ENCODE assay signal across 17 cellular contexts in genomic region chr6:167049275-167049674, GRCh38. TPM values are rescaled to one million over a fixed set of nuclear protein-coding genes. Genes with fewer than 3 reads are reported as not detected.
DNase-seq lines count a peak whose midpoint lies in the region; ATAC-seq and TF ChIP-seq lines count a peak whose summit lies in the region.
"Had no signal": no experiment of that assay in that cellular context is flagged by ENCODE, and none has a peak within 500 bp of the region (broad histone marks: within the 10 kb centered on the region; RNA-seq: fewer than 3 reads in every experiment).

No MANE protein-coding gene starts in this region.

- no peaks in the 10 kb centered on the region for H3K9me3 Mint-ChIP-seq in activated T-cell treated with anti-CD3 and anti-CD28 coated beads, Interleukin-2, amount 50 U/mL, for 72 hours
- no peaks in the 10 kb centered on the region for H3K9me3 Mint-ChIP-seq in stimulated activated effector memory CD8-positive, alpha-beta T cell treated with anti-CD3 and anti-CD28 coated beads, Interleukin-12 subunit alpha, Interleukin-12 subunit beta, amount 100 ng/mL, for 72 hours
- H3K9me3 Mint-ChIP-seq: HFFc6 had no signal

- H3K4me3 Mint-ChIP-seq in activated T-cell treated with anti-CD3 and anti-CD28 coated beads, Interleukin-2, amount 50 U/mL, for 72 hours: peak overlapping the region in 1 of 2 donors; percentile 84
- peak overlapping the region; percentile 60 for H3K4me3 Mint-ChIP-seq in stimulated activated effector memory CD8-positive, alpha-beta T cell treated with anti-CD3 and anti-CD28 coated beads, Interleukin-12 subunit alpha, Interleukin-12 subunit beta, amount 100 ng/mL, for 72 hours
- H3K4me3 Mint-ChIP-seq: HFFc6 had no signal

- H3K4me1 Mint-ChIP-seq in activated T-cell treated with anti-CD3 and anti-CD28 coated beads, Interleukin-2, amount 50 U/mL, for 72 hours (ENCODE audit: low read depth): peaks cover 40% of the 10 kb centered on the region
- H3K4me1 Mint-ChIP-seq in stimulated activated effector memory CD8-positive, alpha-beta T cell treated with anti-CD3 and anti-CD28 coated beads, Interleukin-12 subunit alpha, Interleukin-12 subunit beta, amount 100 ng/mL, for 72 hours: peaks cover 46% of the 10 kb centered on the region

- TF ChIP-seq POLR2A in stomach (IDR thresholded peaks at IDR 0.05): no peak

- no peaks in the 10 kb centered on the region for H3K27me3 Mint-ChIP-seq in activated T-cell treated with anti-CD3 and anti-CD28 coated beads, Interleukin-2, amount 50 U/mL, for 72 hours (ENCODE audit: low read depth)

- TF ChIP-seq EP300 in stomach (IDR thresholded peaks at IDR 0.05): no peak

- H3K9me3 ChIP-seq in stomach: no peaks in the 10 kb centered on the region
- H3K9me3 ChIP-seq: SJSA1 had no signal

- peak in 1 of 2 donors; percentile 27 for ATAC-seq in activated T-cell treated with anti-CD3 and anti-CD28 coated beads, Interleukin-2, amount 50 U/mL, for 72 hours (replicated peaks in 1 of 2)
- no peak for ATAC-seq in stimulated activated effector memory CD8-positive, alpha-beta T cell treated with anti-CD3 and anti-CD28 coated beads, Interleukin-12 subunit alpha, Interleukin-12 subunit beta, amount 100 ng/mL, for 72 hours
- no peak for ATAC-seq in HG03571 (IDR thresholded peaks at IDR 0.05; ENCODE audit: unreplicated experiment)

- TF ChIP-seq CTCF in stomach (IDR thresholded peaks at IDR 0.05): no peak

- WGBS in stomach, 5 donors: 76 to 92% (median 87%) methylated on average over 2 of the region's 2 CpGs

- H3K27me3 ChIP-seq in stomach: no peaks in the 10 kb centered on the region
- H3K27me3 ChIP-seq: SJSA1 had no signal

- no peak for DNase-seq in activated T-cell treated with anti-CD3 and anti-CD28 coated beads, Interleukin-2, amount 50 U/mL, for 72 hours
- DNase-seq in activated T-cell treated with anti-CD3 and anti-CD28 coated beads, Interleukin-2, amount 50 U/mL, for 48 hours: no peak
- DNase-seq in HT1080 (ENCODE audit: low read depth): peak; percentile 12
- DNase-seq in epidermal melanocyte (ENCODE audit: insufficient read length, low spot score): peak; percentile 25
- DNase-seq in stimulated activated effector memory CD8-positive, alpha-beta T cell treated with anti-CD3 and anti-CD28 coated beads, Interleukin-12 subunit alpha, Interleukin-12 subunit beta, amount 100 ng/mL, for 72 hours (ENCODE audit: low spot score in 2 of 2): no peak
- DNase-seq in stomach: no peak
- DNase-seq in HuH-7 (ENCODE audit: low spot score): no peak
- DNase-seq: C1 segment of cervical spinal cord; COR-L47; HFFc6; NCI-H187; NCI-H446; NK-92 treated with Interleukin-12 subunit alpha and Interleukin-12 subunit beta, amount 100 ng/mL, for 24 hours had no signal

- peaks cover 0 to 20% (median 3%) of the 10 kb centered on the region in 4 donors for H3K36me3 ChIP-seq in stomach
- H3K36me3 ChIP-seq: SJSA1 had no signal

- H3K4me3 ChIP-seq in stomach: no peak overlapping the region
- H3K4me3 ChIP-seq: SJSA1 had no signal

- peak overlapping the region; percentile 62 for H3K27ac Mint-ChIP-seq in activated T-cell treated with anti-CD3 and anti-CD28 coated beads, Interleukin-2, amount 50 U/mL, for 72 hours
- peak overlapping the region; percentile 92 for H3K27ac Mint-ChIP-seq in stimulated activated effector memory CD8-positive, alpha-beta T cell treated with anti-CD3 and anti-CD28 coated beads, Interleukin-12 subunit alpha, Interleukin-12 subunit beta, amount 100 ng/mL, for 72 hours
- H3K27ac Mint-ChIP-seq: HFFc6 had no signal

- intact Hi-C loops in stomach (cut with DNase I; ENCODE audit: low total_unique reads): no loop called here

- no peak overlapping the region for H3K27ac ChIP-seq in stomach
- H3K27ac ChIP-seq: HL-60, RWPE1, SJSA1 had no signal

- H3K36me3 Mint-ChIP-seq in activated T-cell treated with anti-CD3 and anti-CD28 coated beads, Interleukin-2, amount 50 U/mL, for 72 hours (ENCODE audit: insufficient read depth in 2 of 2): no peaks in the 10 kb centered on the region
- peaks cover 10% of the 10 kb centered on the region for H3K36me3 Mint-ChIP-seq in stimulated activated effector memory CD8-positive, alpha-beta T cell treated with anti-CD3 and anti-CD28 coated beads, Interleukin-12 subunit alpha, Interleukin-12 subunit beta, amount 100 ng/mL, for 72 hours

- H3K4me1 ChIP-seq in stomach: peaks cover 0 to 7% (median 0%) of the 10 kb centered on the region in 4 donors
- H3K4me1 ChIP-seq: SJSA1 had no signal

RNA-seq across cellular contexts. Expression of gene CEP43, which starts 50.1 kb away (rescaled TPM):
- 10 to 100 TPM; 17.9 to 20.7 TPM for total RNA-seq in activated T-cell treated with anti-CD3 and anti-CD28 coated beads, Interleukin-2, amount 50 U/mL, for 72 hours
- 20.3 and 21.4 TPM in 2 replicates for total RNA-seq in HT1080 (2014; rRNA removed; shearing (Covaris generic))
- polyA plus RNA-seq in HT1080 (2015; cell fraction: cytosol; rRNA removed): 13.3 and 13.8 TPM in 2 replicates
- 35.3 and 42.7 TPM in 2 replicates for polyA plus RNA-seq in HT1080 (2015; cell fraction: nucleus; rRNA removed)
- 10 to 100 TPM; 11.2 to 99.6 (median 18.7) TPM for total RNA-seq in stomach
- 1 to 10 TPM; 7.5 to 9.0 (median 8.0) TPM for polyA plus RNA-seq in stomach

Comparison
In these comparisons a context has a peak if more than half of its experiments do, and no peak if none do; other contexts are left out.
1. DNase-seq: peak in HT1080 (single experiment) and epidermal melanocyte (single experiment); none in activated T-cell treated with anti-CD3 and anti-CD28 coated beads, Interleukin-2, amount 50 U/mL, for 72 hours (0 of 2), activated T-cell treated with anti-CD3 and anti-CD28 coated beads, Interleukin-2, amount 50 U/mL, for 48 hours (0 of 2), stimulated activated effector memory CD8-positive, alpha-beta T cell treated with anti-CD3 and anti-CD28 coated beads, Interleukin-12 subunit alpha, Interleukin-12 subunit beta, amount 100 ng/mL, for 72 hours (0 of 2), stomach (single experiment) and HuH-7 (single experiment).